ENCODE assay signal across 12 cellular contexts in the genomic region with DNA sequence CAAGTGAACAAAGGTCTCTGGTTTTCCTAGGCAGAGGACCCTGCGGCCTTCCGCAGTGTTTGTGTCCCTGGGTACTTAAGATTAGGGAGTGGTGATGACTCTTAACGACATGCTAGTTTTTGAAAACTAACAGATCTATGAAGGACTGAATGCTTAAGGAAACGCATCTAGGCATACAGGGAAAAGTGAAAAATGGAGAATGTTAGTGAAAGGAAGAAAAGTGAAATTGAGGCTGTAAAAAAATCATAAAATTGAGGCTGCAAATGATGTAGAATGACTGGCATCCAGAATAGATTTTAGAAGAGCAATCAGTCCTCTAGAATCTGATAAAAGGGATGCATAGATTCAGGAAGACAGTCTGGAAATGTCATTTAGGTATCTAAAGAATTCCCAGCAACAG. TPM values are rescaled to one million over a fixed set of nuclear protein-coding genes. Genes with fewer than 3 reads are reported as not detected.
DNase-seq lines count a peak whose midpoint lies in the region; ATAC-seq and TF ChIP-seq lines count a peak whose summit lies in the region.
"Had no signal": no experiment of that assay in that cellular context is flagged by ENCODE, and none has a peak within 500 bp of the region (broad histone marks: within the 10 kb centered on the region; RNA-seq: fewer than 3 reads in every experiment).

No MANE protein-coding gene starts in this region.

- WGBS in adrenal gland, 4 donors: 94 to 98% (median 97%) methylated on average over 4 of the region's 4 CpGs

- H3K27me3 ChIP-seq in Panc1 (ENCODE audit: control insufficient read depth, insufficient read depth, low read length) (no peaks in the 10 kb centered on the region), adrenal gland (no peaks in the 10 kb centered on the region)
- no peaks in the 10 kb centered on the region for H3K27me3 ChIP-seq in naive thymus-derived CD4-positive, alpha-beta T cell (ENCODE audit: control insufficient read depth in 2 of 2, insufficient read depth in 2 of 2, low read length in 2 of 2)

- H3K36me3 Mint-ChIP-seq in Calu3 (ENCODE audit: insufficient read depth, unreplicated experiment): peaks cover 28% of the 10 kb centered on the region
- H3K36me3 Mint-ChIP-seq in neural crest cell (ENCODE audit: low read depth): peaks cover 67% of the 10 kb centered on the region
- H3K36me3 Mint-ChIP-seq in naive thymus-derived CD4-positive, alpha-beta T cell: peaks cover 15 to 59% (median 58%) of the 10 kb centered on the region in 5 donors

- in situ Hi-C loops in Panc1 (cut with HindIII; ENCODE audit: low pct_unique_long_range_greater_than_20kb, low sequenced_read_pairs): no loop called here

- no peak for TF ChIP-seq POLR2A in adrenal gland (IDR thresholded peaks at IDR 0.05)

- H3K27ac Mint-ChIP-seq in Calu3 (ENCODE audit: unreplicated experiment) (no peak overlapping the region), neural crest cell (ENCODE audit: unreplicated experiment) (no peak overlapping the region)
- H3K27ac Mint-ChIP-seq in naive thymus-derived CD4-positive, alpha-beta T cell: no peak overlapping the region
- H3K27ac Mint-ChIP-seq: CD4-positive, CD25-positive, alpha-beta regulatory T cell; GM23338; IgD-negative memory B cell had no signal

- ATAC-seq in Panc1 (no peak), GM19351 (IDR thresholded peaks at IDR 0.05; ENCODE audit: unreplicated experiment) (no peak), HG03280 (IDR thresholded peaks at IDR 0.05; ENCODE audit: unreplicated experiment) (no peak)
- no peak for ATAC-seq in naive thymus-derived CD4-positive, alpha-beta T cell
- ATAC-seq: GM23338 had no signal

- CTCF ChIA-PET in Calu3 (lab: Charles Lee) (no interaction called here), Panc1 (lab: Charles Lee) (no interaction called here)
- CTCF ChIA-PET in naive thymus-derived CD4-positive, alpha-beta T cell (lab: Charles Lee): no interaction called here

- H3K27ac ChIP-seq in Panc1 (ENCODE audit: low read length): no peak overlapping the region
- no peak overlapping the region for H3K27ac ChIP-seq in naive thymus-derived CD4-positive, alpha-beta T cell (ENCODE audit: low read depth, low read length)
- H3K27ac ChIP-seq in adrenal gland: no peak overlapping the region

- peaks cover 10% of the 10 kb centered on the region for H3K9me3 Mint-ChIP-seq in Calu3 (ENCODE audit: low read depth, unreplicated experiment)
- H3K9me3 Mint-ChIP-seq in neural crest cell: peaks cover 21% of the 10 kb centered on the region
- H3K9me3 Mint-ChIP-seq in naive thymus-derived CD4-positive, alpha-beta T cell: peaks cover 6 to 90% (median 50%) of the 10 kb centered on the region in 11 donors

- H3K4me3 ChIP-seq in Panc1 (ENCODE audit: low read depth in 2 of 2, low read length in 2 of 2) (no peak overlapping the region), adrenal gland (no peak overlapping the region)
- H3K4me3 ChIP-seq in naive thymus-derived CD4-positive, alpha-beta T cell (ENCODE audit: low read length): no peak overlapping the region
- H3K4me3 ChIP-seq: GM23338 had no signal

- POLR2A ChIA-PET in Panc1 (lab: Charles Lee): no interaction called here
- POLR2A ChIA-PET in naive thymus-derived CD4-positive, alpha-beta T cell (lab: Charles Lee): interaction anchor here (0.6 kb wide), 1 partner anchor 20 kb away, joined by 4 read pairs; no protein-coding TSS in a partner anchor

- H3K4me3 Mint-ChIP-seq in Calu3 (ENCODE audit: low read depth, unreplicated experiment) (no peak overlapping the region), neural crest cell (peak overlapping the region; percentile 40)
- H3K4me3 Mint-ChIP-seq in naive thymus-derived CD4-positive, alpha-beta T cell: peak overlapping the region in 1 of 10 donors; percentile 37
- H3K4me3 Mint-ChIP-seq: GM23338, IgD-negative memory B cell had no signal

- H3K27me3 Mint-ChIP-seq in Calu3 (ENCODE audit: unreplicated experiment): no peaks in the 10 kb centered on the region
- peaks cover 3% of the 10 kb centered on the region for H3K27me3 Mint-ChIP-seq in neural crest cell (ENCODE audit: low read depth)
- no peaks in the 10 kb centered on the region for H3K27me3 Mint-ChIP-seq in naive thymus-derived CD4-positive, alpha-beta T cell
- H3K27me3 Mint-ChIP-seq: CD4-positive, CD25-positive, alpha-beta regulatory T cell; IgD-negative memory B cell had no signal

- intact Hi-C loops in Calu3 (cut with micrococcal nuclease; ENCODE audit: unreplicated experiment) (loop anchor here (1.0 to 5.0 kb wide), 2 partner anchors 38 to 48 kb away; a partner anchor contains a TSS), Panc1 (cut with micrococcal nuclease; ENCODE audit: unreplicated experiment) (no loop called here), adrenal gland (cut with DNase I) (no loop called here)
- intact Hi-C loops in naive thymus-derived CD4-positive, alpha-beta T cell (cut with micrococcal nuclease): loop anchor here (5.0 kb wide), 3 partner anchors 393 to 693 kb away; a partner anchor contains a TSS

- BruUV-seq in Calu3 (replicated peaks; lab: Mats Ljungman, UMichigan): TSS peak; percentile 5
- TSS peak; percentile 29 for BruUV-seq in Panc1 (replicated peaks; lab: Mats Ljungman, UMichigan)

- peaks cover 50% of the 10 kb centered on the region for H3K9me3 ChIP-seq in Panc1 (ENCODE audit: control insufficient read depth, insufficient read depth, low read depth, low read length)
- peaks cover 0 to 52% (median 9%) of the 10 kb centered on the region in 3 experiments for H3K9me3 ChIP-seq in naive thymus-derived CD4-positive, alpha-beta T cell (ENCODE audit: control insufficient read depth in 2 of 3, low read length in 3 of 3)
- peaks cover 0 to 13% (median 0%) of the 10 kb centered on the region in 3 donors for H3K9me3 ChIP-seq in adrenal gland (replicated peaks in 1 of 3)

- TF ChIP-seq CTCF in Calu3 (IDR thresholded peaks at IDR 0.05; ENCODE audit: unreplicated experiment) (no peak), Panc1 (IDR thresholded peaks at IDR 0.05) (no peak), neural crest cell (conservative IDR thresholded peaks at IDR 0.05) (no peak), adrenal gland (IDR thresholded peaks at IDR 0.05) (no peak)

- H3K4me1 Mint-ChIP-seq in Calu3 (ENCODE audit: low read depth, unreplicated experiment) (peaks cover 11% of the 10 kb centered on the region), neural crest cell (peaks cover 21% of the 10 kb centered on the region)
- peaks cover 15 to 34% (median 29%) of the 10 kb centered on the region in 7 donors for H3K4me1 Mint-ChIP-seq in naive thymus-derived CD4-positive, alpha-beta T cell

- H3K36me3 ChIP-seq in Panc1 (ENCODE audit: control insufficient read depth, insufficient read depth, low read length) (peaks cover 9% of the 10 kb centered on the region; the same call in 1 of the 2 replicates), adrenal gland (replicated peaks in 1 of 2) (no peaks in the 10 kb centered on the region)
- peaks cover 0 to 48% (median 8%) of the 10 kb centered on the region in 3 experiments for H3K36me3 ChIP-seq in naive thymus-derived CD4-positive, alpha-beta T cell (ENCODE audit: control insufficient read depth in 2 of 3, insufficient read depth in 3 of 3, low read length in 3 of 3)

- DNase-seq in Calu3 (no peak), Panc1 (ENCODE audit: low read depth, low spot score) (no peak), neural crest cell (ENCODE audit: low read depth, low spot score) (no peak), adrenal gland (no peak)
- no peak for DNase-seq in naive thymus-derived CD4-positive, alpha-beta T cell
- DNase-seq: CD4-positive, CD25-positive, alpha-beta regulatory T cell; DMS 273 treated with DMSO at 0.1 percent for 48 hours; H7 had no signal

- peaks cover 4% of the 10 kb centered on the region; the same call in 1 of the 2 replicates for H3K4me1 ChIP-seq in Panc1 (ENCODE audit: control insufficient read depth, insufficient read depth, low read length)
- H3K4me1 ChIP-seq in naive thymus-derived CD4-positive, alpha-beta T cell (ENCODE audit: control insufficient read depth in 2 of 2, insufficient read depth in 2 of 2, low read length in 2 of 2): peaks cover 4 to 11% of the 10 kb centered on the region in 2 donors
- H3K4me1 ChIP-seq in adrenal gland (replicated peaks in 1 of 2): peaks cover 0 to 19% of the 10 kb centered on the region in 2 donors

RNA-seq across cellular contexts. Expression of a gene that starts 3.5 kb away (rescaled TPM):
- total RNA-seq in Calu3 (2022): 14.1 and 17.8 TPM in 2 replicates
- total RNA-seq in Panc1 (2021; ENCODE audit: unreplicated experiment): 25.2 TPM
- polyA plus RNA-seq in Panc1 (2012; ENCODE audit: insufficient read length): 6.6 TPM
- total RNA-seq in neural crest cell: 32.1 and 46.4 TPM in 2 replicates
- total RNA-seq in naive thymus-derived CD4-positive, alpha-beta T cell: 10 to 100 TPM in 3 of 5 experiments, 1 to 10 TPM in 2; 2.9 to 13.2 (median 11.3) TPM
- polyA plus RNA-seq in naive thymus-derived CD4-positive, alpha-beta T cell: 10 to 100 TPM in 1 of 2 donors, 1 to 10 TPM in 1; 6.1 to 15.3 TPM
- total RNA-seq in adrenal gland: 10 to 100 TPM in 6 of 8 donors, 1 to 10 TPM in 2; 9.4 to 16.0 (median 11.8) TPM
- 10 to 100 TPM in 1 of 3 donors, 1 to 10 TPM in 2; 2.2 to 16.5 (median 3.2) TPM for polyA plus RNA-seq in adrenal gland

RNA-seq across cellular contexts. Expression of a gene that starts 35.3 kb away (rescaled TPM):
- total RNA-seq in Calu3 (2022) (12.0 and 13.0 TPM in 2 replicates), Panc1 (2021; ENCODE audit: unreplicated experiment) (19.5 TPM), neural crest cell (20.8 and 26.9 TPM in 2 replicates), adrenal gland (10 to 100 TPM in 6 of 8 donors, 1 to 10 TPM in 2; 7.4 to 20.9 (median 12.6) TPM)
- 7.4 TPM for polyA plus RNA-seq in Panc1 (2012; ENCODE audit: insufficient read length)
- 10 to 100 TPM in 2 of 5 experiments, 1 to 10 TPM in 3; 9.2 to 29.8 (median 9.3) TPM for total RNA-seq in naive thymus-derived CD4-positive, alpha-beta T cell
- polyA plus RNA-seq in naive thymus-derived CD4-positive, alpha-beta T cell: 10 to 100 TPM in 1 of 2 donors, 1 to 10 TPM in 1; 9.8 to 29.1 TPM
- 10 to 100 TPM in 2 of 3 donors, 1 to 10 TPM in 1; 9.5 to 12.3 (median 10.6) TPM for polyA plus RNA-seq in adrenal gland

RNA-seq across cellular contexts. Expression of a gene that starts 48.5 kb away (rescaled TPM):
- total RNA-seq in Calu3 (2022) (8.9 and 11.9 TPM in 2 replicates), Panc1 (2021; ENCODE audit: unreplicated experiment) (15.6 TPM), neural crest cell (19.7 and 19.9 TPM in 2 replicates), adrenal gland (10 to 100 TPM in 7 of 8 donors, 1 to 10 TPM in 1; 6.0 to 21.4 (median 17.2) TPM)
- 2.7 TPM for polyA plus RNA-seq in Panc1 (2012; ENCODE audit: insufficient read length)
- 10 to 100 TPM; 22.6 to 37.8 (median 33.8) TPM for total RNA-seq in naive thymus-derived CD4-positive, alpha-beta T cell
- 10 to 100 TPM in 1 of 2 donors, 1 to 10 TPM in 1; 9.9 to 12.3 TPM for polyA plus RNA-seq in naive thymus-derived CD4-positive, alpha-beta T cell
- 10 to 100 TPM in 2 of 3 donors, 1 to 10 TPM in 1; 8.1 to 16.1 (median 14.4) TPM for polyA plus RNA-seq in adrenal gland

Comparison
In these comparisons a context has a peak if more than half of its experiments do, and no peak if none do; other contexts are left out.
1. intact Hi-C loops: an anchor here in Calu3 (1.0 to 5.0 kb wide) and naive thymus-derived CD4-positive, alpha-beta T cell (5.0 kb wide); none called in Panc1 and adrenal gland.